ENCODE assay signal across 11 cellular contexts in genomic region chr4:121070274-121070673, GRCh38. TPM values are rescaled to one million over a fixed set of nuclear protein-coding genes. Genes with fewer than 3 reads are reported as not detected.
DNase-seq lines count a peak whose midpoint lies in the region; ATAC-seq and TF ChIP-seq lines count a peak whose summit lies in the region.
"Had no signal": no experiment of that assay in that cellular context is flagged by ENCODE, and none has a peak within 500 bp of the region (broad histone marks: within the 10 kb centered on the region; RNA-seq: fewer than 3 reads in every experiment).

No MANE protein-coding gene starts in this region.

- no peak overlapping the region for H3K9ac ChIP-seq in mucosa of rectum (ENCODE audit: low read depth in 1 of 2, low read length in 2 of 2)

- peak overlapping the region; percentile 71 for H3K4me3 ChIP-seq in cardiac muscle cell
- peak overlapping the region; percentile 75 to 76 for H3K4me3 ChIP-seq in mucosa of rectum (ENCODE audit: low read length in 2 of 2)
- peak overlapping the region; percentile 70 for H3K4me3 ChIP-seq in upper lobe of right lung

- intact Hi-C loops in left cardiac atrium (cut with DNase I): loop anchor here in 1 of 2 donors (10.0 kb wide), 1 partner anchor 145 kb away; the partner anchor contains the start of gene PRDM5
- intact Hi-C loops in upper lobe of right lung (cut with DNase I): no loop called here

- H3K27me3 Mint-ChIP-seq in chondrocyte (ENCODE audit: low read depth): peaks cover 40% of the 10 kb centered on the region

- H3K27me3 ChIP-seq in cardiac muscle cell (peaks cover 5% of the 10 kb centered on the region), mucosa of rectum (ENCODE audit: control insufficient read depth in 2 of 2, insufficient read depth in 2 of 2, low read length in 2 of 2) (peaks cover 4 to 9% of the 10 kb centered on the region in 2 donors), upper lobe of right lung (peaks cover 15% of the 10 kb centered on the region)

- H3K9me3 Mint-ChIP-seq in chondrocyte (ENCODE audit: low read depth): no peaks in the 10 kb centered on the region

- H3K9me3 ChIP-seq in cardiac muscle cell (ENCODE audit: low read depth): no peaks in the 10 kb centered on the region
- H3K9me3 ChIP-seq in mucosa of rectum (ENCODE audit: control insufficient read depth in 2 of 2, low read length in 2 of 2): no peaks in the 10 kb centered on the region
- no peaks in the 10 kb centered on the region for H3K9me3 ChIP-seq in upper lobe of right lung

- H3K4me1 ChIP-seq in cardiac muscle cell (ENCODE audit: low read depth) (peaks cover 6% of the 10 kb centered on the region), mucosa of rectum (ENCODE audit: control insufficient read depth in 2 of 2, insufficient read depth in 2 of 2, low read length in 2 of 2) (peaks cover 8 to 32% of the 10 kb centered on the region in 2 donors), upper lobe of right lung (peaks cover 8% of the 10 kb centered on the region)

- H3K36me3 ChIP-seq in cardiac muscle cell (no peaks in the 10 kb centered on the region), mucosa of rectum (ENCODE audit: control insufficient read depth in 2 of 2, insufficient read depth in 2 of 2, low read length in 2 of 2) (no peaks in the 10 kb centered on the region), upper lobe of right lung (no peaks in the 10 kb centered on the region)

- H3K4me3 Mint-ChIP-seq in chondrocyte (ENCODE audit: unreplicated experiment): peak overlapping the region; percentile 72

- ATAC-seq in left cardiac atrium: no peak
- ATAC-seq in upper lobe of right lung: no peak
- ATAC-seq: HCT116 had no signal

- no peaks in the 10 kb centered on the region for H3K36me3 Mint-ChIP-seq in chondrocyte (ENCODE audit: low read depth)

- no peak overlapping the region for H3K27ac Mint-ChIP-seq in chondrocyte (ENCODE audit: unreplicated experiment)

- H3K4me1 Mint-ChIP-seq in chondrocyte (ENCODE audit: low read depth): peaks cover 26% of the 10 kb centered on the region

- no peak overlapping the region for H3K27ac ChIP-seq in cardiac muscle cell
- no peak overlapping the region for H3K27ac ChIP-seq in mucosa of rectum (ENCODE audit: low read depth in 2 of 2, low read length in 2 of 2)
- peak overlapping the region; percentile 84 for H3K27ac ChIP-seq in upper lobe of right lung
- H3K27ac ChIP-seq: C4-2B had no signal

- TF ChIP-seq CTCF in cardiac muscle cell (IDR thresholded peaks at IDR 0.05; ENCODE audit: low read depth, low read length): no peak
- TF ChIP-seq CTCF in chondrocyte (IDR thresholded peaks at IDR 0.05): no peak
- TF ChIP-seq CTCF in upper lobe of right lung (IDR thresholded peaks at IDR 0.05): no peak

- DNase-seq in cardiac muscle cell (ENCODE audit: low read depth in 1 of 2, low spot score in 1 of 2): peak in 1 of 2 donors; percentile 26
- no peak for DNase-seq in left cardiac atrium
- DNase-seq in chondrocyte (ENCODE audit: low spot score): no peak
- DNase-seq in upper lobe of right lung: no peak
- DNase-seq in NCI-H524 treated with DMSO at 0.1 percent for 48 hours (lab: John Stamatoyannopoulos, UW): no peak
- DNase-seq in NCI-H2081 treated with DMSO at 0.1 percent for 48 hours (lab: John Stamatoyannopoulos, UW): no peak
- DNase-seq in effector CD4-positive, alpha-beta T cell: no peak
- DNase-seq: NCI-H2029 had no signal

RNA-seq across cellular contexts. Expression of gene NDNF, which starts 2.1 kb away (rescaled TPM):
- total RNA-seq in cardiac muscle cell (4.8 and 9.3 TPM in 2 replicates), left cardiac atrium (1 to 10 TPM; 4.2 to 5.4 TPM), chondrocyte (0.22 to 0.54 TPM (median 0.35 TPM) in 3 replicates), upper lobe of right lung (201 TPM)
- 2.6 and 9.3 TPM in 2 replicates for polyA plus RNA-seq in cardiac muscle cell

Comparison
In these comparisons a context has a peak if more than half of its experiments do, and no peak if none do; other contexts are left out.
1. RNA of gene NDNF, which starts 2.1 kb away (total RNA-seq): 201 TPM in upper lobe of right lung (single experiment); 4.8 to 9.3 TPM in cardiac muscle cell, 4.2 to 5.4 TPM in left cardiac atrium and 0.22 to 0.54 TPM in chondrocyte; every median in the first group is over 10 times any median in the second.
2. Peak in every context shown above with its lines, with median percentiles within 50 percentile points of each other: H3K4me3 ChIP-seq.